Comparison of ENCODE assay signal across 8 cellular contexts in the genomic region with DNA sequence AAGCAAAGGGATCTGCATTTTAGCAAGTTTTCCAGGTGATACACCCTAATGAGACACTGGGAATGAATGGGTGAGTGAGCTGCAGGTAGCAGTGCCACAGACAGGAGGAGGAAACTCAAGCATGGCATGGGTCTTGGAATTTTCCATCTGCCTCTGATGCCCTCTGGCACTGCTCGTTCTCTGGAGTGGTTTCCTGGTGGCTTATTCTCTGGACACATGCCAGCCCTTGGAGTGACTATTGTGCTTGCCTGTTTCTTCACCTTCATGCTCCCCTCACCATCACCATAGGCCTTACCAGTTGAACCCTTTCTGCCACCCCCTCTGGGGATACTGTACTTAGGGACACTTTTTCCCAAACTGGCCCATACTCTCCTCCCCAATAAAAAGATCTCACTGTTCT. TPM values are rescaled to one million over a fixed set of nuclear protein-coding genes. Genes with fewer than 3 reads are reported as not detected.
DNase-seq lines count a peak whose midpoint lies in the region; ATAC-seq, FAIRE-seq and TF ChIP-seq lines count a peak whose summit lies in the region.

No MANE protein-coding gene starts in this region.

- CTCF ChIA-PET in H1 (lab: Charles Lee; ENCODE audit: partially characterized antibody): interaction anchor here (1.0 to 1.6 kb wide), 6 partner anchors 15 to 746 kb away, joined by 3 to 7 read pairs (median 4); no protein-coding TSS in a partner anchor

- WGBS in H1 (ENCODE audit: extremely low coverage in 1 of 2, insufficient coverage in 1 of 2, insufficient read length in 1 of 2, insufficient replicate concordance in 2 of 2, low coverage in 1 of 2, low lambda C conversion rate in 2 of 2, missing lambda C conversion rate in 1 of 2), 2 experiments: 93% methylated on average over 1 of the region's 1 CpG; no CpG with 5 or more reads in 1 of the 2 experiments
- WGBS in psoas muscle, 3 donors: 5 to 15% (median 14%) methylated on average over 1 of the region's 1 CpG

- H3K27me3 ChIP-seq in H1 (replicated peaks in 1 of 4; ENCODE audit: control insufficient read depth in 3 of 4, extremely low read depth in 1 of 4, insufficient read depth in 3 of 4, low read length in 3 of 4) (no peaks in the 10 kb centered on the region), psoas muscle (ENCODE audit: insufficient read depth in 3 of 3, low read length in 2 of 3) (no peaks in the 10 kb centered on the region), WERI-Rb-1 (ENCODE audit: insufficient read depth, low read depth, severe bottlenecking) (no peaks in the 10 kb centered on the region)

- H2BK5ac ChIP-seq in H1 (ENCODE audit: low read depth, low read length): no peak overlapping the region

- no peak overlapping the region for H2AK5ac ChIP-seq in H1 (ENCODE audit: low read depth, low read length)

- H3K14ac ChIP-seq in H1 (ENCODE audit: insufficient read length): no peak overlapping the region

- H2BK12ac ChIP-seq in H1 (ENCODE audit: low read depth, low read length): no peak overlapping the region

- no peak overlapping the region for H4K5ac ChIP-seq in H1 (ENCODE audit: insufficient read length, low read depth, low read length)

- TF ChIP-seq POLR2A in H1 (IDR thresholded peaks at IDR 0.05; ENCODE audit: control extremely low read depth in 1 of 2, low read depth in 2 of 2, low read length in 2 of 2): no peak

- TF ChIP-seq EP300 in H1 (IDR thresholded peaks at IDR 0.05; ENCODE audit: borderline replicate concordance in 1 of 2, low read depth in 2 of 2, low read length in 2 of 2): no peak

- H2BK15ac ChIP-seq in H1 (ENCODE audit: low read length): no peak overlapping the region

- H3K27ac ChIP-seq in H1 (ENCODE audit: low read depth, low read length): no peak overlapping the region
- H3K27ac ChIP-seq in psoas muscle: peak overlapping the region; percentile 86
- no peak overlapping the region for H3K27ac ChIP-seq in WERI-Rb-1

- H2AFZ ChIP-seq in H1 (ENCODE audit: low read length): no peak overlapping the region

- no peak overlapping the region for H3K56ac ChIP-seq in H1 (replicated peaks; ENCODE audit: insufficient read length, low read depth, low read length)

- H2BK120ac ChIP-seq in H1 (replicated peaks; ENCODE audit: low read depth, low read length): no peak overlapping the region

- intact Hi-C loops in psoas muscle (cut with DNase I): no loop called here

- no peak overlapping the region for H3K4ac ChIP-seq in H1 (replicated peaks; ENCODE audit: insufficient read length, low read depth, low read length)

- FAIRE-seq in H1 (lab: Jason Lieb, UNC): no peak

- no peak overlapping the region for H4K91ac ChIP-seq in H1 (replicated peaks; ENCODE audit: insufficient read length, low read length)

- no peak overlapping the region for H4K8ac ChIP-seq in H1 (ENCODE audit: extremely low read depth, insufficient read depth, low read length)

- H3K79me2 ChIP-seq in H1 (ENCODE audit: control insufficient read depth in 1 of 2, insufficient read depth in 2 of 2, low read length in 2 of 2): peaks cover 9 to 22% of the 10 kb centered on the region in 2 experiments; a peak in 3 of 4 replicates

- TF ChIP-seq CTCF in H1 (IDR thresholded peaks at IDR 0.05; ENCODE audit: control extremely low read depth in 1 of 3, insufficient read depth in 1 of 3, low read depth in 1 of 3, low read length in 3 of 3): no peak
- no peak for TF ChIP-seq CTCF in psoas muscle (IDR thresholded peaks at IDR 0.05)
- no peak for TF ChIP-seq CTCF in WERI-Rb-1 (IDR thresholded peaks at IDR 0.05; ENCODE audit: low read depth, low read length)

- POLR2A ChIA-PET in H1 (lab: Charles Lee; ENCODE audit: partially characterized antibody): interaction anchor here (1.1 to 8.1 kb wide), 4 partner anchors 12 to 120 kb away, joined by 3 to 74 read pairs (median 4); partner anchors contain the start of gene PSMC3IP

- ATAC-seq in psoas muscle: no peak

- H3K4me1 ChIP-seq in ES-I3 (ENCODE audit: insufficient read depth, low read length) (peaks cover 7% of the 10 kb centered on the region; the same call in 1 of the 2 replicates), H1 (replicated peaks in 1 of 4; ENCODE audit: control insufficient read depth in 3 of 4, insufficient read depth in 4 of 4, low read length in 3 of 4) (peaks cover 0 to 21% (median 9%) of the 10 kb centered on the region in 4 experiments; a peak in 5 of 7 replicates), psoas muscle (peaks cover 29% of the 10 kb centered on the region)

- DNase-seq in NCI-H2029 treated with DMSO at 0.1 percent for 48 hours (lab: John Stamatoyannopoulos, UW) (peak; percentile 66), H1 (ENCODE audit: low read depth in 1 of 2, low spot score in 2 of 2) (no peak), psoas muscle (no peak), SW480 (ENCODE audit: low spot score) (no peak), WERI-Rb-1 (no peak)
- no peak for DNase-seq in activated effector memory CD4-positive, alpha-beta T cell treated with Interleukin-2 at 50 U/mL for 16 hours
- no peak for DNase-seq in central memory CD4-positive, alpha-beta T cell

- H3K4me3 ChIP-seq in H1 (ENCODE audit: extremely low read depth in 1 of 4, insufficient read depth in 2 of 4, low read depth in 3 of 4, low read length in 4 of 4): peak overlapping the region in 1 of 4 experiments; percentile 83; a peak in 2 of 8 replicates
- peak overlapping the region; percentile 99 for H3K4me3 ChIP-seq in psoas muscle
- no peak overlapping the region for H3K4me3 ChIP-seq in WERI-Rb-1 (ENCODE audit: low read depth, low read length)

- peaks cover 0 to 1% of the 10 kb centered on the region in 2 experiments for H4K20me1 ChIP-seq in H1 (replicated peaks in 1 of 2; ENCODE audit: control insufficient read depth in 1 of 2, insufficient read depth in 2 of 2, low read length in 2 of 2)

- H3K9ac ChIP-seq in ES-I3 (ENCODE audit: low read depth, low read length) (0 out of 2 replicates have a peak overlapping the region, but pooled peaks have one; percentile 87), H1 (replicated peaks in 1 of 4; ENCODE audit: extremely low read depth in 1 of 4, low read depth in 3 of 4, low read length in 3 of 4) (peak overlapping the region in 1 of 4 experiments; percentile 83; a peak in 1 of 7 replicates)

- H3K23me2 ChIP-seq in H1 (ENCODE audit: low read depth, low read length): peaks cover 18% of the 10 kb centered on the region

- H3K23ac ChIP-seq in H1 (ENCODE audit: insufficient read length): no peak overlapping the region

- H3K79me1 ChIP-seq in H1 (ENCODE audit: low read depth, low read length): peaks cover 17% of the 10 kb centered on the region

- no peaks in the 10 kb centered on the region for H3K9me3 ChIP-seq in ES-I3 (ENCODE audit: control insufficient read depth, insufficient read depth, low read length)
- no peaks in the 10 kb centered on the region for H3K9me3 ChIP-seq in H1 (ENCODE audit: insufficient read depth in 2 of 2, low read depth in 1 of 2, low read length in 1 of 2)
- H3K9me3 ChIP-seq in psoas muscle: no peaks in the 10 kb centered on the region
- no peaks in the 10 kb centered on the region for H3K9me3 ChIP-seq in WERI-Rb-1 (ENCODE audit: severe bottlenecking)

- H3K36me3 ChIP-seq in ES-I3 (ENCODE audit: insufficient read depth, low read length) (no peaks in the 10 kb centered on the region), H1 (ENCODE audit: control insufficient read depth in 2 of 4, insufficient read depth in 4 of 4, low read length in 3 of 4) (peaks cover 3 to 19% (median 11%) of the 10 kb centered on the region in 4 experiments; a peak in 6 of 8 replicates), psoas muscle (ENCODE audit: insufficient read depth in 1 of 2, low read depth in 1 of 2) (peaks cover 2 to 25% of the 10 kb centered on the region in 2 donors), WERI-Rb-1 (peaks cover 52% of the 10 kb centered on the region)

- TF ChIP-seq RAD21 in H1 (IDR thresholded peaks at IDR 0.05 in 1 of 2, conservative IDR thresholded peaks at IDR 0.05 in 1 of 2; ENCODE audit: low read depth in 2 of 2, low read length in 2 of 2): no peak

- H3K4me2 ChIP-seq in H1 (ENCODE audit: insufficient read depth in 1 of 2, low read depth in 2 of 2, low read length in 2 of 2): peak overlapping the region; percentile 88 to 91

- H2BK20ac ChIP-seq in H1 (ENCODE audit: low read length): no peak overlapping the region

- H3K18ac ChIP-seq in H1 (ENCODE audit: extremely low read depth, low read length): no peak overlapping the region

RNA-seq across cellular contexts. Expression of gene COASY, which starts 1.6 kb away (rescaled TPM):
- total RNA-seq in H1 (2021; fragmentation: NEBNext Ultra II Directional; extraction: Animal tissue kit (Norgen Biotek cat#: 25700)): 100 and 109 TPM in 2 replicates
- polyA plus RNA-seq in H1 (2011; rRNA removed) (64.5 and 110 TPM in 2 replicates), psoas muscle (100 to 1,000 TPM in 1 of 3 donors, 10 to 100 TPM in 2; 41.0 to 141 (median 73.5) TPM)
- polyA plus RNA-seq in H1 (2011; cell fraction: cytosol; rRNA removed): 53.4 TPM
- polyA plus RNA-seq in H1 (2011; cell fraction: nucleus; rRNA removed): 187 TPM
- 103 to 110 TPM (median 106 TPM) in 4 replicates for polyA plus RNA-seq in H1 (2012, experiment 1 of 2)
- 95.9 TPM for polyA plus RNA-seq in H1 (2012, experiment 2 of 2)
- polyA plus RNA-seq in H1 (2013, experiment 1 of 2): 125 TPM
- polyA plus RNA-seq in H1 (2013, experiment 2 of 2): 124 TPM
- polyA minus RNA-seq in H1 (2011; rRNA and poly(A)+ RNA removed): 41.2 and 50.8 TPM in 2 replicates
- polyA minus RNA-seq in H1 (2011; cell fraction: cytosol; rRNA and poly(A)+ RNA removed): 35.5 TPM
- polyA minus RNA-seq in H1 (2011; cell fraction: nucleus; rRNA and poly(A)+ RNA removed): 34.3 TPM
- 10 to 100 TPM; 31.6 to 45.4 (median 37.0) TPM for total RNA-seq in psoas muscle

RNA-seq across cellular contexts. Expression of gene MLX, which starts 3.4 kb away (rescaled TPM):
- total RNA-seq in H1 (2021; fragmentation: NEBNext Ultra II Directional; extraction: Animal tissue kit (Norgen Biotek cat#: 25700)): 27.5 and 34.2 TPM in 2 replicates
- polyA plus RNA-seq in H1 (2011; rRNA removed) (25.4 and 27.0 TPM in 2 replicates), psoas muscle (100 to 1,000 TPM in 1 of 3 donors, 10 to 100 TPM in 2; 71.0 to 108 (median 89.2) TPM)
- 30.8 TPM for polyA plus RNA-seq in H1 (2011; cell fraction: cytosol; rRNA removed)
- 56.8 TPM for polyA plus RNA-seq in H1 (2011; cell fraction: nucleus; rRNA removed)
- polyA plus RNA-seq in H1 (2012, experiment 1 of 2): 28.6 to 35.7 TPM (median 31.2 TPM) in 4 replicates
- 36.6 TPM for polyA plus RNA-seq in H1 (2012, experiment 2 of 2)
- polyA plus RNA-seq in H1 (2013, experiment 1 of 2): 34.8 TPM
- 33.0 TPM for polyA plus RNA-seq in H1 (2013, experiment 2 of 2)
- 44.0 and 45.4 TPM in 2 replicates for polyA minus RNA-seq in H1 (2011; rRNA and poly(A)+ RNA removed)
- polyA minus RNA-seq in H1 (2011; cell fraction: cytosol; rRNA and poly(A)+ RNA removed): 17.0 TPM
- polyA minus RNA-seq in H1 (2011; cell fraction: nucleus; rRNA and poly(A)+ RNA removed): 35.2 TPM
- total RNA-seq in psoas muscle: 10 to 100 TPM; 45.2 to 67.9 (median 55.2) TPM

RNA-seq across cellular contexts. Expression of gene HSD17B1, which starts 10.8 kb away (rescaled TPM):
- total RNA-seq in H1 (2021; fragmentation: NEBNext Ultra II Directional; extraction: Animal tissue kit (Norgen Biotek cat#: 25700)): 0.88 and 1.1 TPM in 2 replicates
- polyA plus RNA-seq in H1 (2011; rRNA removed): 1.0 and 1.8 TPM in 2 replicates
- 1.1 TPM for polyA plus RNA-seq in H1 (2011; cell fraction: cytosol; rRNA removed)
- 3.2 TPM for polyA plus RNA-seq in H1 (2011; cell fraction: nucleus; rRNA removed)
- polyA plus RNA-seq in H1 (2012, experiment 1 of 2): 0.76 to 1.6 TPM (median 1.5 TPM) in 4 replicates
- 0.97 TPM for polyA plus RNA-seq in H1 (2012, experiment 2 of 2)
- 0.83 TPM for polyA plus RNA-seq in H1 (2013, experiment 1 of 2)
- 0.75 TPM for polyA plus RNA-seq in H1 (2013, experiment 2 of 2)
- 0.41 and 0.54 TPM in 2 replicates for polyA minus RNA-seq in H1 (2011; rRNA and poly(A)+ RNA removed)
- not detected for polyA minus RNA-seq in H1 (2011; cell fraction: cytosol; rRNA and poly(A)+ RNA removed)
- polyA minus RNA-seq in H1 (2011; cell fraction: nucleus; rRNA and poly(A)+ RNA removed): 1.6 TPM
- total RNA-seq in psoas muscle: 1 to 10 TPM in 1 of 4 donors, under 1 TPM in 3; 0.54 to 1.2 (median 0.72) TPM
- 1 to 10 TPM; 1.3 to 2.1 (median 1.7) TPM for polyA plus RNA-seq in psoas muscle

RNA-seq across cellular contexts. Expression of gene PSMC3IP, which starts 14.0 kb away (rescaled TPM):
- total RNA-seq in H1 (2021; fragmentation: NEBNext Ultra II Directional; extraction: Animal tissue kit (Norgen Biotek cat#: 25700)): 21.9 and 22.7 TPM in 2 replicates
- 9.5 and 11.5 TPM in 2 replicates for polyA plus RNA-seq in H1 (2011; rRNA removed)
- 18.9 TPM for polyA plus RNA-seq in H1 (2011; cell fraction: cytosol; rRNA removed)
- polyA plus RNA-seq in H1 (2011; cell fraction: nucleus; rRNA removed): 16.3 TPM
- polyA plus RNA-seq in H1 (2012, experiment 1 of 2): 26.9 to 30.2 TPM (median 28.3 TPM) in 4 replicates
- 7.3 TPM for polyA plus RNA-seq in H1 (2012, experiment 2 of 2)
- 24.6 TPM for polyA plus RNA-seq in H1 (2013, experiment 1 of 2)
- polyA plus RNA-seq in H1 (2013, experiment 2 of 2): 22.9 TPM
- 7.3 and 10.0 TPM in 2 replicates for polyA minus RNA-seq in H1 (2011; rRNA and poly(A)+ RNA removed)
- 7.6 TPM for polyA minus RNA-seq in H1 (2011; cell fraction: cytosol; rRNA and poly(A)+ RNA removed)
- 17.1 TPM for polyA minus RNA-seq in H1 (2011; cell fraction: nucleus; rRNA and poly(A)+ RNA removed)
- total RNA-seq in psoas muscle: 1 to 10 TPM in 2 of 4 donors, under 1 TPM in 2; 0.26 to 3.3 (median 1.4) TPM
- 10 to 100 TPM in 1 of 3 donors, 1 to 10 TPM in 2; 3.8 to 13.3 (median 5.3) TPM for polyA plus RNA-seq in psoas muscle

RNA-seq across cellular contexts. Expression of gene NAGLU, which starts 27.5 kb away (rescaled TPM):
- 19.4 and 21.3 TPM in 2 replicates for total RNA-seq in H1 (2021; fragmentation: NEBNext Ultra II Directional; extraction: Animal tissue kit (Norgen Biotek cat#: 25700))
- 21.6 and 34.5 TPM in 2 replicates for polyA plus RNA-seq in H1 (2011; rRNA removed)
- 29.6 TPM for polyA plus RNA-seq in H1 (2011; cell fraction: cytosol; rRNA removed)
- polyA plus RNA-seq in H1 (2011; cell fraction: nucleus; rRNA removed): 75.7 TPM
- polyA plus RNA-seq in H1 (2012, experiment 1 of 2): 18.1 to 23.6 TPM (median 22.0 TPM) in 4 replicates
- 21.0 TPM for polyA plus RNA-seq in H1 (2012, experiment 2 of 2)
- polyA plus RNA-seq in H1 (2013, experiment 1 of 2): 26.7 TPM
- 22.1 TPM for polyA plus RNA-seq in H1 (2013, experiment 2 of 2)
- polyA minus RNA-seq in H1 (2011; rRNA and poly(A)+ RNA removed): 10.9 and 12.6 TPM in 2 replicates
- polyA minus RNA-seq in H1 (2011; cell fraction: cytosol; rRNA and poly(A)+ RNA removed): 18.3 TPM
- 27.9 TPM for polyA minus RNA-seq in H1 (2011; cell fraction: nucleus; rRNA and poly(A)+ RNA removed)
- 10 to 100 TPM in 3 of 4 donors, 1 to 10 TPM in 1; 9.1 to 17.8 (median 11.7) TPM for total RNA-seq in psoas muscle
- 10 to 100 TPM; 16.0 to 18.1 (median 17.5) TPM for polyA plus RNA-seq in psoas muscle
